ENCODE assay signal across 7 cellular contexts in the genomic region with DNA sequence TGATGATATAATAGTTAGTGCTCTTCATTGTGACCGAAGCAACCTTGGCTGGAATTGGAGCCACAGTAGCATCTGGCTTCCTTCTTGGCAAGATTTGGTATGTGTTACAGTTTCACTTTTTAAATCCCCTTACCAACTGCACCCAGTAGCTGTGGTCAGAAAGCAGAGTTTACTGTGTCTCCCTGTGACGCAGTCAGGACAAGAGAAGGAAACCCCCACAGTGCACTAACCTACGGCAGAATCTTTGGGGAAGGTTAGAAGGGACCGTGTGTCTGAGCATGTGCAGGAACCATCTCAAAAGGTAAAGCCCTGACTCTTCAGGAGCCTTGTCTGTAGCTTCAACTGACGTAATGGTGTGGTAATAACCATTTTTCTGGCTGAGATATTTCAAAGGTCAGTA. TPM values are rescaled to one million over a fixed set of nuclear protein-coding genes. Genes with fewer than 3 reads are reported as not detected.
"Had no signal": no experiment of that assay in that cellular context is flagged by ENCODE, and none has a peak within 500 bp of the region (broad histone marks: within the 10 kb centered on the region; RNA-seq: fewer than 3 reads in every experiment).

No MANE protein-coding gene starts in this region.

RNA-seq across cellular contexts. Expression of a gene that starts 40.6 kb away (rescaled TPM):
- total RNA-seq: HepG2, HT1080, IMR-90, M059J, OCI-LY7, PC-3, SK-MEL-5 had no signal
